28 cellular contexts compared by ENCODE assay signal in the genomic region with DNA sequence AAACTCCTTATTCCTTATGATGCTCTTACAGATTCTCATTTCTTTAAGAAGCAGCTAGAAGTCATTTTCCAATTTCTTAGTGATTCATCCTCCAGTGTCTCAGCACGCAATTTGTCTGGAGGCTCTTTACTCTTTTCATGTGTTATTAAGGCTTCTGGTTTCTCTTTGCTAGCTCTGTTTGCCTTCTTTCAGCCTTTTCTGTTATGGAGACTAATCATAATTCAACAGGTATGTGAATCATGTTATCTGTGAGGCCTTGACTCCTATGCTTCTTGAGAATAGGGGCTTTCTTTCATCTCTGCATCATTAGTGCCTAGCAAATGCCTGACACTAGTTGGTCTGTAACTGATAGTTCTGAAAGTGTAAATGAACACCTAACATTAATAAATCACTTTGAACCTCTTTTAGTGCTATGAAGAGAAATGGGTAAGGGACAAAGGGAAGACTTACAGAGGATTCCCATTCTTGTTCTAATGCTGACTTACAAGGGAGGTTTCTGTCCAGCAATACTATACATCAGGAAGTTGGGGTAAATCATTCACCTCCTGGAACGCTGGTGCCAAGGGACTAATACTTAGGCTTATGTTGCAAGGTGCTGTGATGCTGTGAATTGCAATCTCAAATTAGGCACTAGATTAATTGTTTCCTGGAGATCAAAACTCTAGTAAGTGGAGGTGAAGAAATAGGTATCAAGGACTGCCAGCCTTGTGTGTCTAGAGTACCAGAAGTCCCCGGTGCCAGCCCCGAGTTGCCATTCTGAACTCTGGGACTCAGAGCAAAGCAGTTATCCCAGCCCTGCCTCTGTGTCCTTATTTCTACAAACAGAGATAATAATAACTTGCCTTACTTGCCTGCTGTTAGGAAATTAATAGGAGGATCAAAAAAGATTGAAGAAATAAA.
DNase-seq lines count a peak whose midpoint lies in the region; ATAC-seq and TF ChIP-seq lines count a peak whose summit lies in the region.
"Had no signal": no experiment of that assay in that cellular context is flagged by ENCODE, and none has a peak within 500 bp of the region (broad histone marks: within the 10 kb centered on the region; RNA-seq: fewer than 3 reads in every experiment).

No MANE protein-coding gene starts in this region.

- H3K36me3 Mint-ChIP-seq in MCF 10A (ENCODE audit: insufficient read depth, unreplicated experiment) = no peaks in the 10 kb centered on the region
- H3K36me3 Mint-ChIP-seq in chondrocyte (ENCODE audit: low read depth) = no peaks in the 10 kb centered on the region
- H3K36me3 Mint-ChIP-seq in CD8-positive, alpha-beta T cell = no peaks in the 10 kb centered on the region
- H3K36me3 Mint-ChIP-seq: CD8-positive, alpha-beta memory T cell had no signal

- no peak overlapping the region for H3K27ac Mint-ChIP-seq in MCF 10A (ENCODE audit: low read depth, unreplicated experiment)
- peak overlapping the region; percentile 41 for H3K27ac Mint-ChIP-seq in chondrocyte (ENCODE audit: unreplicated experiment)
- no peak overlapping the region for H3K27ac Mint-ChIP-seq in CD8-positive, alpha-beta T cell
- H3K27ac Mint-ChIP-seq: CD8-positive, alpha-beta memory T cell had no signal

- dilution Hi-C loops in mammary epithelial cell (cut with HindIII; ENCODE audit: low sequenced_read_pairs) = no loop called here

- no peak for ATAC-seq in CD8-positive, alpha-beta T cell
- ATAC-seq: HepG2, K562 had no signal

- H4K20me1 ChIP-seq in mammary epithelial cell (ENCODE audit: insufficient read depth, low read length) = no peaks in the 10 kb centered on the region

- H3K36me3 ChIP-seq in mammary epithelial cell (ENCODE audit: insufficient read depth, low read length) (no peaks in the 10 kb centered on the region), ovary (no peaks in the 10 kb centered on the region)
- H3K36me3 ChIP-seq in CD8-positive, alpha-beta T cell (ENCODE audit: insufficient read depth, low read length) = no peaks in the 10 kb centered on the region

- TF ChIP-seq EP300 in ovary (IDR thresholded peaks at IDR 0.05) = no peak

- TF ChIP-seq POLR2A in ovary (IDR thresholded peaks at IDR 0.05) = no peak

- H3K27ac ChIP-seq in mammary epithelial cell (ENCODE audit: insufficient read depth, low read depth, low read length) = no peak overlapping the region
- H3K27ac ChIP-seq in CD8-positive, alpha-beta T cell (ENCODE audit: low read depth, low read length) = no peak overlapping the region
- no peak overlapping the region for H3K27ac ChIP-seq in ovary
- H3K27ac ChIP-seq: 22Rv1, HL-60, PC-9, RWPE1 had no signal

- in situ Hi-C loops in mammary epithelial cell (cut with MboI; ENCODE audit: low sequenced_read_pairs in 2 of 2) = no loop called here

- intact Hi-C loops in mammary epithelial cell (cut with micrococcal nuclease) (no loop called here), MCF 10A (cut with micrococcal nuclease) (no loop called here), ovary (cut with DNase I) (no loop called here)
- intact Hi-C loops in CD8-positive, alpha-beta T cell (cut with DNase I, micrococcal nuclease) = no loop called here

- H3K79me2 ChIP-seq in mammary epithelial cell (ENCODE audit: insufficient read depth, low read length) = no peaks in the 10 kb centered on the region

- H3K9me3 ChIP-seq in mammary epithelial cell (replicated peaks; ENCODE audit: insufficient read depth, low read length) = no peaks in the 10 kb centered on the region
- no peaks in the 10 kb centered on the region for H3K9me3 ChIP-seq in CD8-positive, alpha-beta T cell (ENCODE audit: low read length)
- H3K9me3 ChIP-seq in ovary = no peaks in the 10 kb centered on the region
- H3K9me3 ChIP-seq: SK-N-SH had no signal

- H3K9me3 Mint-ChIP-seq in MCF 10A (ENCODE audit: unreplicated experiment) = peaks cover 12% of the 10 kb centered on the region
- H3K9me3 Mint-ChIP-seq in chondrocyte (ENCODE audit: low read depth) = no peaks in the 10 kb centered on the region
- H3K9me3 Mint-ChIP-seq in CD8-positive, alpha-beta T cell = peaks cover 2% of the 10 kb centered on the region

- DNase-seq in mammary epithelial cell = peak; percentile 17
- no peak for DNase-seq in MCF 10A (ENCODE audit: unreplicated experiment)
- no peak for DNase-seq in chondrocyte (ENCODE audit: low spot score)
- peak; percentile 71 for DNase-seq in kidney tubule cell (ENCODE audit: low spot score)
- DNase-seq in CD8-positive, alpha-beta T cell = no peak
- DNase-seq in NAMALWA (ENCODE audit: low spot score) = no peak
- no peak for DNase-seq in ovary
- no peak for DNase-seq in NCI-H1436 (lab: John Stamatoyannopoulos, UW)
- DNase-seq: AML-193; C1 segment of cervical spinal cord; CD8-positive, alpha-beta memory T cell; DMS53; GF-D8; GOT3; HCEC 1CT; MM.1S; NCI-H1092; NCI-H1436 treated with DMSO at 0.1 percent for 48 hours; NCI-H1930; NCI-H69; PC-9; SIG-M5; SK-N-SH had no signal

- CTCF ChIA-PET in mammary epithelial cell (lab: Charles Lee; ENCODE audit: low non-redundant PET) (no interaction called here), MCF 10A (lab: Yijun Ruan, JAX) (interaction anchor here (0.6 kb wide), 1 partner anchor 15 kb away, joined by 4 read pairs; no protein-coding TSS in a partner anchor)
- CTCF ChIA-PET in CD8-positive, alpha-beta T cell (lab: Charles Lee) = no interaction called here

- H3K27me3 Mint-ChIP-seq in MCF 10A (ENCODE audit: insufficient read depth, unreplicated experiment) (no peaks in the 10 kb centered on the region), chondrocyte (ENCODE audit: low read depth) (no peaks in the 10 kb centered on the region)
- no peaks in the 10 kb centered on the region for H3K27me3 Mint-ChIP-seq in CD8-positive, alpha-beta T cell (ENCODE audit: low read depth)
- H3K27me3 Mint-ChIP-seq: CD8-positive, alpha-beta memory T cell had no signal

- H3K4me3 ChIP-seq in mammary epithelial cell (replicated peaks in 1 of 3; ENCODE audit: insufficient read depth in 1 of 3, low read depth in 2 of 3, low read length in 3 of 3) = no peak overlapping the region
- no peak overlapping the region for H3K4me3 ChIP-seq in CD8-positive, alpha-beta T cell (ENCODE audit: low read depth, low read length)
- H3K4me3 ChIP-seq in ovary = no peak overlapping the region
- H3K4me3 ChIP-seq: K562, PC-9 had no signal

- H3K4me1 Mint-ChIP-seq in MCF 10A (ENCODE audit: insufficient read depth, unreplicated experiment) (no peaks in the 10 kb centered on the region), chondrocyte (ENCODE audit: low read depth) (peaks cover 19% of the 10 kb centered on the region)
- H3K4me1 Mint-ChIP-seq in CD8-positive, alpha-beta T cell (ENCODE audit: low read depth) = no peaks in the 10 kb centered on the region
- H3K4me1 Mint-ChIP-seq: CD8-positive, alpha-beta memory T cell had no signal

- no TSS peak for BruUV-seq in mammary epithelial cell (replicated peaks; lab: Mats Ljungman, UMichigan)
- BruUV-seq in MCF 10A (replicated peaks; lab: Mats Ljungman, UMichigan) = no TSS peak

- POLR2A ChIA-PET in MCF 10A (lab: Yijun Ruan, JAX) = interaction anchor here (1.0 kb wide), 1 partner anchor 10 kb away, joined by 3 read pairs; no protein-coding TSS in a partner anchor
- POLR2A ChIA-PET in CD8-positive, alpha-beta T cell (lab: Charles Lee) = no interaction called here

- no peak overlapping the region for H3K9ac ChIP-seq in mammary epithelial cell (ENCODE audit: insufficient read depth, low read length)
- H3K9ac ChIP-seq: SK-N-SH had no signal

- H3K4me1 ChIP-seq in mammary epithelial cell (ENCODE audit: insufficient read depth, low read length) (no peaks in the 10 kb centered on the region), ovary (ENCODE audit: insufficient read depth) (peaks cover 1% of the 10 kb centered on the region)
- no peaks in the 10 kb centered on the region for H3K4me1 ChIP-seq in CD8-positive, alpha-beta T cell (ENCODE audit: insufficient read depth, low read length)

- no peak overlapping the region for H3K4me2 ChIP-seq in mammary epithelial cell (ENCODE audit: insufficient read depth, low read depth, low read length)
- H3K4me2 ChIP-seq: PC-9, SK-N-SH had no signal

- H3K4me3 Mint-ChIP-seq in MCF 10A (ENCODE audit: unreplicated experiment) = no peak overlapping the region
- no peak overlapping the region for H3K4me3 Mint-ChIP-seq in chondrocyte (ENCODE audit: unreplicated experiment)
- H3K4me3 Mint-ChIP-seq in CD8-positive, alpha-beta T cell = no peak overlapping the region
- H3K4me3 Mint-ChIP-seq: CD8-positive, alpha-beta memory T cell had no signal

- no peaks in the 10 kb centered on the region for H3K27me3 ChIP-seq in mammary epithelial cell (ENCODE audit: insufficient read depth, low read length)
- no peaks in the 10 kb centered on the region for H3K27me3 ChIP-seq in CD8-positive, alpha-beta T cell (ENCODE audit: insufficient read depth, low read length)
- no peaks in the 10 kb centered on the region for H3K27me3 ChIP-seq in ovary

- WGBS in mammary epithelial cell (ENCODE audit: low coverage, missing lambda C conversion rate) = 72% methylated on average over 4 of the region's 4 CpGs
- WGBS in ovary, 3 donors = 91 to 94% (median 91%) methylated on average over 4 of the region's 4 CpGs

- H2AFZ ChIP-seq in mammary epithelial cell (ENCODE audit: low read depth, low read length) = no peak overlapping the region
- H2AFZ ChIP-seq: PC-9 had no signal

- TF ChIP-seq CTCF in mammary epithelial cell (conservative IDR thresholded peaks at IDR 0.05 in 1 of 2, IDR thresholded peaks at IDR 0.05 in 1 of 2; ENCODE audit: extremely low read depth in 1 of 2, insufficient read depth in 1 of 2, low read depth in 1 of 2, low read length in 2 of 2) (no peak), MCF 10A (IDR thresholded peaks at IDR 0.05; ENCODE audit: unreplicated experiment) (no peak), chondrocyte (IDR thresholded peaks at IDR 0.05) (no peak), ovary (IDR thresholded peaks at IDR 0.05) (no peak)
- TF ChIP-seq CTCF in CD8-positive, alpha-beta T cell (IDR thresholded peaks at IDR 0.05) = no peak

Comparison
In these comparisons a context has a peak if more than half of its experiments do, and no peak if none do; other contexts are left out.
1. DNase-seq: peak in mammary epithelial cell (single experiment) and kidney tubule cell (single experiment); none in MCF 10A (single experiment), chondrocyte (single experiment), CD8-positive, alpha-beta T cell (0 of 7), NAMALWA (single experiment), ovary (0 of 5) and NCI-H1436 (single experiment).